Comparison of ENCODE assay signal across 1 cellular context in genomic region chr2:26696352-26696816, GRCh38.
TF ChIP-seq lines count a peak whose summit lies in the region.

No MANE protein-coding gene starts in this region.

TF ChIP-seq in endothelial cell of umbilical vein, 7 proteins besides CTCF, POLR2A, EP300 and RAD21 (continued from another document):
- peak; percentile 97 for TF ChIP-seq FOS (IDR thresholded peaks at IDR 0.05; ENCODE audit: borderline replicate concordance, insufficient read depth, low read length)
- TF ChIP-seq, protein P1, sequence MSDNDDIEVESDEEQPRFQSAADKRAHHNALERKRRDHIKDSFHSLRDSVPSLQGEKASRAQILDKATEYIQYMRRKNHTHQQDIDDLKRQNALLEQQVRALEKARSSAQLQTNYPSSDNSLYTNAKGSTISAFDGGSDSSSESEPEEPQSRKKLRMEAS (IDR thresholded peaks at IDR 0.05; ENCODE audit: insufficient read depth, insufficient read length) = no peak
- TF ChIP-seq POLR2AphosphoS5 (IDR thresholded peaks at IDR 0.05; ENCODE audit: insufficient read depth, low read depth, low read length) = peak; percentile 72
